In genomic region chr11:73406619-73407018, GRCh38 we compare ENCODE assay signal across 16 cellular contexts. TPM values are rescaled to one million over a fixed set of nuclear protein-coding genes. Genes with fewer than 3 reads are reported as not detected.
DNase-seq lines count a peak whose midpoint lies in the region; ATAC-seq and TF ChIP-seq lines count a peak whose summit lies in the region.
"Had no signal": no experiment of that assay in that cellular context is flagged by ENCODE, and none has a peak within 500 bp of the region (broad histone marks: within the 10 kb centered on the region; RNA-seq: fewer than 3 reads in every experiment).

No MANE protein-coding gene starts in this region.

- no peak overlapping the region for H3K4me2 ChIP-seq in neural progenitor cell
- H3K4me2 ChIP-seq: BLaER1 treated with 17β-estradiol and CSF1 and Interleukin-3, amounts not matched to agents 10 nM and 100 nM had no signal

- no peak overlapping the region for H3K9ac ChIP-seq in neural progenitor cell
- H3K9ac ChIP-seq: BLaER1 treated with 17β-estradiol and CSF1 and Interleukin-3, amounts not matched to agents 10 nM and 100 nM had no signal

- peaks cover 5% of the 10 kb centered on the region for H3K4me1 ChIP-seq in neural progenitor cell
- H3K4me1 ChIP-seq: HAP-1 had no signal

- H3K9me3 Mint-ChIP-seq in activated T-cell treated with anti-CD3 and anti-CD28 coated beads, Interleukin-2, amount 50 U/mL, for 24 hours, result no peaks in the 10 kb centered on the region
- H3K9me3 Mint-ChIP-seq in neural progenitor cell, result no peaks in the 10 kb centered on the region
- H3K9me3 Mint-ChIP-seq: CD4-positive, alpha-beta memory T cell had no signal

- no peak for TF ChIP-seq CTCF in neural progenitor cell (IDR thresholded peaks at IDR 0.05)

- H3K27me3 Mint-ChIP-seq in activated T-cell treated with anti-CD3 and anti-CD28 coated beads, Interleukin-2, amount 50 U/mL, for 24 hours, result no peaks in the 10 kb centered on the region
- H3K27me3 Mint-ChIP-seq in T-helper 17 cell, result no peaks in the 10 kb centered on the region
- peaks cover 5% of the 10 kb centered on the region for H3K27me3 Mint-ChIP-seq in neural progenitor cell (ENCODE audit: insufficient read depth, low read depth)
- H3K27me3 Mint-ChIP-seq: CD4-positive, alpha-beta memory T cell had no signal

- no peak overlapping the region for H2AFZ ChIP-seq in neural progenitor cell (replicated peaks)

- H3K4me1 Mint-ChIP-seq in activated T-cell treated with anti-CD3 and anti-CD28 coated beads, Interleukin-2, amount 50 U/mL, for 24 hours (ENCODE audit: low read depth), result no peaks in the 10 kb centered on the region
- H3K4me1 Mint-ChIP-seq in T-helper 17 cell (peaks cover 10% of the 10 kb centered on the region), neural progenitor cell (no peaks in the 10 kb centered on the region)
- H3K4me1 Mint-ChIP-seq: CD4-positive, alpha-beta memory T cell had no signal

- H3F3A ChIP-seq in neural progenitor cell (ENCODE audit: low read depth), result peaks cover 6% of the 10 kb centered on the region

- DNase-seq in activated T-cell treated with anti-CD3 and anti-CD28 coated beads, Interleukin-2, amount 50 U/mL, for 24 hours, result no peak
- no peak for DNase-seq in activated T-cell treated with anti-CD3 and anti-CD28 coated beads, Interleukin-2, amount 50 U/mL, for 48 hours
- DNase-seq in T-helper 17 cell (no peak), neural progenitor cell (ENCODE audit: low spot score) (no peak), SHP77 (lab: John Stamatoyannopoulos, UW) (no peak)
- DNase-seq: ACHN; CD4-positive, alpha-beta memory T cell; COR-L47; DMS153; DMS79 treated with DMSO at 0.1 percent for 48 hours; EL; GOT3 had no signal

- no peaks in the 10 kb centered on the region for H3K36me3 ChIP-seq in neural progenitor cell

- H3K27ac Mint-ChIP-seq in activated T-cell treated with anti-CD3 and anti-CD28 coated beads, Interleukin-2, amount 50 U/mL, for 24 hours, result peak overlapping the region; percentile 17
- H3K27ac Mint-ChIP-seq in T-helper 17 cell, result peak overlapping the region; percentile 27
- H3K27ac Mint-ChIP-seq in neural progenitor cell, result peak overlapping the region; percentile 4

- H3K27me3 ChIP-seq in neural progenitor cell, result no peaks in the 10 kb centered on the region
- H3K27me3 ChIP-seq: BLaER1 treated with 17β-estradiol and CSF1 and Interleukin-3, amounts not matched to agents 10 nM and 100 nM had no signal

- peaks cover 52% of the 10 kb centered on the region for H3K36me3 Mint-ChIP-seq in activated T-cell treated with anti-CD3 and anti-CD28 coated beads, Interleukin-2, amount 50 U/mL, for 24 hours (ENCODE audit: low read depth)
- H3K36me3 Mint-ChIP-seq in T-helper 17 cell (ENCODE audit: low read depth) (peaks cover 14% of the 10 kb centered on the region), neural progenitor cell (peaks cover 29% of the 10 kb centered on the region)

- ATAC-seq in T-helper 17 cell (no peak), esophagus mucosa (no peak), HG03442 (IDR thresholded peaks at IDR 0.05; ENCODE audit: unreplicated experiment) (no peak)

- H3K9me3 ChIP-seq in T-helper 17 cell (ENCODE audit: control insufficient read depth, low read length, poor library complexity, severe bottlenecking), result no peaks in the 10 kb centered on the region
- no peaks in the 10 kb centered on the region for H3K9me3 ChIP-seq in neural progenitor cell (ENCODE audit: low read depth)
- H3K9me3 ChIP-seq: BLaER1 treated with 17β-estradiol and CSF1 and Interleukin-3, amounts not matched to agents 10 nM and 100 nM; HAP-1 had no signal

- H3K4me3 ChIP-seq in neural progenitor cell, result no peak overlapping the region
- H3K4me3 ChIP-seq: BLaER1 treated with 17β-estradiol and CSF1 and Interleukin-3, amounts not matched to agents 10 nM and 100 nM; HAP-1 had no signal

- no peaks in the 10 kb centered on the region for H3K79me2 ChIP-seq in neural progenitor cell (ENCODE audit: low read depth)

- peaks cover 10% of the 10 kb centered on the region for H4K20me1 ChIP-seq in neural progenitor cell (ENCODE audit: low read depth)

- H3K4me3 Mint-ChIP-seq in activated T-cell treated with anti-CD3 and anti-CD28 coated beads, Interleukin-2, amount 50 U/mL, for 24 hours, result no peak overlapping the region
- no peak overlapping the region for H3K4me3 Mint-ChIP-seq in T-helper 17 cell
- no peak overlapping the region for H3K4me3 Mint-ChIP-seq in neural progenitor cell
- H3K4me3 Mint-ChIP-seq: CD4-positive, alpha-beta memory T cell had no signal

- H3K27ac ChIP-seq in neural progenitor cell, result no peak overlapping the region
- H3K27ac ChIP-seq: BLaER1 treated with 17β-estradiol and CSF1 and Interleukin-3, amounts not matched to agents 10 nM and 100 nM had no signal

RNA-seq across cellular contexts. Expression of gene RELT, which starts 30.4 kb away (rescaled TPM):
- total RNA-seq in T-helper 17 cell (100 to 1,000 TPM; 139 to 169 TPM), neural progenitor cell (ENCODE audit: low replicate concordance) (5.4 and 15.0 TPM in 2 replicates), esophagus mucosa (3.9 TPM)
